In the genomic region with DNA sequence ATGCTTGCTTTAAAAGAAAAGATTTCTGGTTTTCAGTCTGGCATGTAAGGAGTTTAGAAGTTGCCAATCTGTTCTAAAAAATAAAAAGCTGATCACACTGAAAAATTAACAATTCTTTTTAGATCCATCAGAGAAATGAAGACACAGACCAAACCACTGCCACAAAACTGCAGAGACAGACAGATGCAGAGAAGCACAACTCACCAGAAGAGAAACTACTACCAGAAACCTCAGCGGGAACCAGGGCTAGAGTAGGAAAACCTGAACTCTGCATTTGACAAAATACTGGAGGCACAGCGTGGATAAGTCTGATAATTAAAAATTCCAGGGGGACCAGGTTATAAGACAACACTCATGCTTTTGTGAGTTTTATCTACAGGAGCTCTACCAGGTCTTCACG, we compare ENCODE assay signal across 7 cellular contexts.
"Had no signal": no experiment of that assay in that cellular context is flagged by ENCODE, and none has a peak within 500 bp of the region (broad histone marks: within the 10 kb centered on the region; RNA-seq: fewer than 3 reads in every experiment).

No MANE protein-coding gene starts in this region.

- H3K4me3 Mint-ChIP-seq: IgD-negative memory B cell had no signal

- H3K27ac ChIP-seq: GM23248, HL-60 had no signal

- DNase-seq: GM23248, GOT3, H7, HCEC 1CT had no signal

- H3K9ac ChIP-seq: GM23248 had no signal

- H2AFZ ChIP-seq: GM23248 had no signal

- H3K27me3 Mint-ChIP-seq: IgD-negative memory B cell had no signal

- ATAC-seq: HepG2 had no signal

- H3K4me3 ChIP-seq: GM23248 had no signal

- H3K9me3 Mint-ChIP-seq: IgD-negative memory B cell had no signal
